Comparison of ENCODE assay signal across 35 cellular contexts in genomic region chr1:39472826-39473225, GRCh38. TPM values are rescaled to one million over a fixed set of nuclear protein-coding genes. Genes with fewer than 3 reads are reported as not detected.
"Had no signal": no experiment of that assay in that cellular context is flagged by ENCODE, and none has a peak within 500 bp of the region (broad histone marks: within the 10 kb centered on the region; RNA-seq: fewer than 3 reads in every experiment).

No MANE protein-coding gene starts in this region.

- H3K9me3 Mint-ChIP-seq: activated B cell treated with CpG ODN at 0.5 μM for 24 hours; activated CD8-positive, alpha-beta T cell treated with anti-CD3 and anti-CD28 coated beads for 36 hours; activated naive CD4-positive, alpha-beta T cell treated with anti-CD3 and anti-CD28 coated beads, Interleukin-2, amount 50 U/mL, for 72 hours; activated naive CD8-positive, alpha-beta T cell treated with anti-CD3 and anti-CD28 coated beads, Interleukin-2, amount 10 ng/mL, durations not matched to agents 7 days and 5 days; activated T-cell treated with anti-CD3 and anti-CD28 coated beads, Interleukin-2, amount 50 U/mL, for 4 hours; dendritic cell treated with granulocyte-macrophage colony-stimulating factor and Interleukin-4, amounts not matched to agents 40 ng/mL and 50 ng/mL, for 4 days; endodermal cell; T-cell; T-helper 1 cell treated with Interleukin-12 subunit alpha and Interleukin-12 subunit beta and Interleukin-4 antibody, amounts not matched to agents 30 μg/mL and 1 μg/mL, for 36 hours; T-helper 2 cell treated with Interferon-gamma antibody and Interleukin-4, amounts not matched to agents 5 μg/mL and 100 μg/mL, for 36 hours had no signal

- ATAC-seq: activated CD4-positive, CD25-positive, alpha-beta regulatory T cell treated with anti-CD3 and anti-CD28 coated beads, Interleukin-2, amount 50 U/mL, for 24 hours; activated CD8-positive, alpha-beta T cell treated with anti-CD3 and anti-CD28 coated beads for 36 hours; activated naive CD4-positive, alpha-beta T cell treated with anti-CD3 and anti-CD28 coated beads, Interleukin-2, amount 50 U/mL, for 72 hours; activated T-cell treated with anti-CD3 and anti-CD28 coated beads, Interleukin-2, amount 50 U/mL, for 4 hours; esophagus mucosa; foreskin keratinocyte; gastrocnemius medialis; heart left ventricle; T-cell had no signal

- H3K4me3 ChIP-seq: cardiac muscle cell, coronary artery, dorsolateral prefrontal cortex, gastrocnemius medialis, heart left ventricle, hepatocyte had no signal

- H3K4me1 Mint-ChIP-seq: activated B cell treated with CpG ODN at 0.5 μM for 24 hours, endodermal cell had no signal

- H3K27me3 Mint-ChIP-seq: activated B cell treated with CpG ODN at 0.5 μM for 24 hours; activated CD8-positive, alpha-beta T cell treated with anti-CD3 and anti-CD28 coated beads for 36 hours; activated naive CD8-positive, alpha-beta T cell treated with anti-CD3 and anti-CD28 coated beads, Interleukin-2, amount 10 ng/mL, durations not matched to agents 7 days and 5 days; dendritic cell treated with granulocyte-macrophage colony-stimulating factor and Interleukin-4, amounts not matched to agents 40 ng/mL and 50 ng/mL, for 4 days; T-cell had no signal

- H3K27me3 ChIP-seq: brain microvascular endothelial cell, cardiac muscle cell, dorsolateral prefrontal cortex, foreskin keratinocyte, gastrocnemius medialis, heart left ventricle, hepatocyte had no signal

- H3K4me3 Mint-ChIP-seq: activated B cell treated with CpG ODN at 0.5 μM for 24 hours; activated CD8-positive, alpha-beta T cell treated with anti-CD3 and anti-CD28 coated beads for 36 hours; activated naive CD8-positive, alpha-beta T cell treated with anti-CD3 and anti-CD28 coated beads, Interleukin-2, amount 10 ng/mL, durations not matched to agents 7 days and 5 days; activated T-cell treated with anti-CD3 and anti-CD28 coated beads, Interleukin-2, amount 50 U/mL, for 4 hours; dendritic cell treated with granulocyte-macrophage colony-stimulating factor and Interleukin-4, amounts not matched to agents 40 ng/mL and 50 ng/mL, for 4 days; endodermal cell; T-cell; T-helper 1 cell treated with Interleukin-12 subunit alpha and Interleukin-12 subunit beta and Interleukin-4 antibody, amounts not matched to agents 30 μg/mL and 1 μg/mL, for 36 hours; T-helper 2 cell treated with Interferon-gamma antibody and Interleukin-4, amounts not matched to agents 5 μg/mL and 100 μg/mL, for 36 hours had no signal

- H3K4me1 ChIP-seq: foreskin keratinocyte, gastrocnemius medialis had no signal

- DNase-seq: activated B cell treated with CpG ODN at 0.5 μM for 24 hours; activated CD4-positive, alpha-beta T cell treated with anti-CD3 and anti-CD28 coated beads for 48 hours; activated CD4-positive, alpha-beta T cell treated with anti-CD3 and anti-CD28 coated beads, Interleukin-2, amount 50 U/mL, for 1 hour; activated CD4-positive, alpha-beta T cell treated with anti-CD3 and anti-CD28 coated beads, Interleukin-2, amount 50 U/mL, for 48 hours; activated CD8-positive, alpha-beta memory T cell treated with anti-CD3 and anti-CD28 coated beads for 24 hours; activated CD8-positive, alpha-beta T cell treated with anti-CD3 and anti-CD28 coated beads for 36 hours; activated effector memory CD4-positive, alpha-beta T cell treated with Interleukin-2 at 50 U/mL for 16 hours; activated gamma-delta T cell treated with Interleukin-2 at 50 U/mL for 16 hours; activated naive CD4-positive, alpha-beta T cell treated with Interleukin-2 at 50 U/mL for 16 hours; activated naive CD8-positive, alpha-beta T cell treated with anti-CD3 and anti-CD28 coated beads, Interleukin-2, amount 10 ng/mL, durations not matched to agents 7 days and 5 days; activated T-cell treated with anti-CD3 and anti-CD28 coated beads, Interleukin-2, amount 50 U/mL, for 4 hours; brain microvascular endothelial cell; central memory CD4-positive, alpha-beta T cell; cerebellar nuclear complex; dorsolateral prefrontal cortex; effector memory CD4-positive, alpha-beta T cell; endodermal cell; foreskin keratinocyte; gastrocnemius medialis; glutamatergic neuron; heart left ventricle; SW 1271; T-cell; T1000; WERI-Rb-1 had no signal

- H3K9me3 ChIP-seq: gastrocnemius medialis, heart left ventricle had no signal

- H3K27ac ChIP-seq: brain microvascular endothelial cell, cardiac muscle cell, coronary artery, foreskin keratinocyte, gastrocnemius medialis, heart left ventricle, hepatocyte, WERI-Rb-1 had no signal

- H3K27ac Mint-ChIP-seq: activated B cell treated with CpG ODN at 0.5 μM for 24 hours; activated CD8-positive, alpha-beta T cell treated with anti-CD3 and anti-CD28 coated beads for 36 hours; activated naive CD8-positive, alpha-beta T cell treated with anti-CD3 and anti-CD28 coated beads, Interleukin-2, amount 10 ng/mL, durations not matched to agents 7 days and 5 days; dendritic cell treated with granulocyte-macrophage colony-stimulating factor and Interleukin-4, amounts not matched to agents 40 ng/mL and 50 ng/mL, for 4 days; endodermal cell; T-cell; T-helper 1 cell treated with Interleukin-12 subunit alpha and Interleukin-12 subunit beta and Interleukin-4 antibody, amounts not matched to agents 30 μg/mL and 1 μg/mL, for 36 hours; T-helper 2 cell treated with Interferon-gamma antibody and Interleukin-4, amounts not matched to agents 5 μg/mL and 100 μg/mL, for 36 hours had no signal

RNA-seq across cellular contexts. Expression of gene BMP8A, which starts 18.6 kb away (rescaled TPM):
- total RNA-seq: epithelial cell of proximal tubule, esophagus mucosa, foreskin keratinocyte had no signal
